ENCODE assay signal across 37 cellular contexts in genomic region chr19:50178320-50178719, GRCh38. TPM values are rescaled to one million over a fixed set of nuclear protein-coding genes. Genes with fewer than 3 reads are reported as not detected.
DNase-seq lines count a peak whose midpoint lies in the region; ATAC-seq, FAIRE-seq and TF ChIP-seq lines count a peak whose summit lies in the region.
"Had no signal": no experiment of that assay in that cellular context is flagged by ENCODE, and none has a peak within 500 bp of the region (broad histone marks: within the 10 kb centered on the region; RNA-seq: fewer than 3 reads in every experiment).

No MANE protein-coding gene starts in this region.

- DNase-seq in PC-9 (peak in 1 of 2 experiments; percentile 37), esophagus squamous epithelium (lab: John Stamatoyannopoulos, UW) (no peak), smooth muscle cell (lab: John Stamatoyannopoulos, UW; ENCODE audit: unreplicated experiment) (no peak), NCI-H1417 (lab: John Stamatoyannopoulos, UW) (no peak), frontal cortex (ENCODE audit: low spot score in 2 of 2) (no peak), NCI-H510A treated with DMSO at 0.1 percent for 48 hours (lab: John Stamatoyannopoulos, UW) (no peak)
- DNase-seq: activated CD8-positive, alpha-beta memory T cell treated with anti-CD3 and anti-CD28 coated beads, Interleukin-2, amount 10 ng/mL, durations not matched to agents 7 days and 5 days; activated gamma-delta T cell treated with Interleukin-2 at 50 U/mL for 16 hours; activated naive CD8-positive, alpha-beta T cell treated with anti-CD3 and anti-CD28 coated beads, Interleukin-2, amount 10 ng/mL, durations not matched to agents 7 days and 5 days; activated T-cell treated with anti-CD3 and anti-CD28 coated beads, Interleukin-2, amount 50 U/mL, for 48 hours; aorta; DMS153; effector CD8-positive, alpha-beta T cell; glutamatergic neuron; KBM-7; left ventricle myocardium inferior; mesenchymal stem cell; MG63; naive B cell; NCI-H2029 treated with DMSO at 0.1 percent for 48 hours; NCI-H526; nucleus accumbens; psoas muscle; sigmoid colon; stimulated activated CD4-positive, alpha-beta T cell treated with anti-CD3 and anti-CD28 coated beads, Interleukin-15, amount 100 ng/mL, for 24 hours; stimulated activated CD4-positive, alpha-beta T cell treated with anti-CD3 and anti-CD28 coated beads, Interleukin-4, amount 100 ng/mL, for 4 hours; trophoblast cell had no signal

- WGBS in esophagus squamous epithelium, 2 donors, result 53 to 67% methylated on average over 1 of the region's 1 CpG
- WGBS in smooth muscle cell (ENCODE audit: low lambda C conversion rate), result 85% methylated on average over 1 of the region's 1 CpG
- 63 to 100% methylated on average over 1 of the region's 1 CpG for WGBS in gastroesophageal sphincter (ENCODE audit: low coverage in 1 of 2), 2 donors

- H2AFZ ChIP-seq in PC-9 (peak overlapping the region; percentile 17; the same call in 1 of the 2 replicates), smooth muscle cell (ENCODE audit: low read depth) (no peak overlapping the region)

- H3K36me3 ChIP-seq in HEK293 (ENCODE audit: control insufficient read depth in 2 of 2, insufficient read depth in 1 of 2, low read length in 2 of 2) (no peaks in the 10 kb centered on the region), PC-9 (ENCODE audit: low read depth) (no peaks in the 10 kb centered on the region), esophagus squamous epithelium (no peaks in the 10 kb centered on the region), smooth muscle cell (ENCODE audit: low read depth) (no peaks in the 10 kb centered on the region), gastroesophageal sphincter (no peaks in the 10 kb centered on the region)
- H3K36me3 ChIP-seq: left ventricle myocardium inferior, MG63, sigmoid colon had no signal

- peaks cover 13% of the 10 kb centered on the region for H3K4me1 ChIP-seq in HEK293 (ENCODE audit: control insufficient read depth, insufficient read depth, low read length)
- peaks cover 39% of the 10 kb centered on the region for H3K4me1 ChIP-seq in PC-9 (replicated peaks; ENCODE audit: insufficient read depth)
- H3K4me1 ChIP-seq in esophagus squamous epithelium, result peaks cover 0 to 18% (median 0%) of the 10 kb centered on the region in 3 donors
- H3K4me1 ChIP-seq in smooth muscle cell (ENCODE audit: low read depth), result no peaks in the 10 kb centered on the region
- no peaks in the 10 kb centered on the region for H3K4me1 ChIP-seq in gastroesophageal sphincter
- H3K4me1 ChIP-seq: left ventricle myocardium inferior, psoas muscle, sigmoid colon had no signal

- H3K9ac ChIP-seq in smooth muscle cell (ENCODE audit: low read depth), result no peak overlapping the region

- H3F3A ChIP-seq in PC-9 (ENCODE audit: insufficient read depth, low read depth) (peaks cover 34% of the 10 kb centered on the region), smooth muscle cell (ENCODE audit: low read depth) (no peaks in the 10 kb centered on the region)

- intact Hi-C loops in PC-9 (cut with micrococcal nuclease; ENCODE audit: unreplicated experiment), result no loop called here
- intact Hi-C loops in esophagus squamous epithelium (cut with DNase I), result no loop called here

- no peak overlapping the region for H3K4me3 ChIP-seq in HEK293 (ENCODE audit: low read depth, low read length)
- H3K4me3 ChIP-seq in PC-9, result peak overlapping the region; percentile 45
- H3K4me3 ChIP-seq in esophagus squamous epithelium, result no peak overlapping the region
- no peak overlapping the region for H3K4me3 ChIP-seq in smooth muscle cell
- no peak overlapping the region for H3K4me3 ChIP-seq in gastroesophageal sphincter
- H3K4me3 ChIP-seq: left ventricle myocardium inferior, MG63, psoas muscle, sigmoid colon had no signal

- H3K4me2 ChIP-seq in PC-9 (peak overlapping the region; percentile 69), smooth muscle cell (no peak overlapping the region)

- no peaks in the 10 kb centered on the region for H3K27me3 ChIP-seq in PC-9 (ENCODE audit: insufficient read depth, low read depth)
- peaks cover 0 to 40% (median 1%) of the 10 kb centered on the region in 4 donors for H3K27me3 ChIP-seq in esophagus squamous epithelium
- no peaks in the 10 kb centered on the region for H3K27me3 ChIP-seq in smooth muscle cell (ENCODE audit: low read depth)
- H3K27me3 ChIP-seq in gastroesophageal sphincter, result peaks cover 72% of the 10 kb centered on the region

- no TSS peak for BruUV-seq in PC-9 (replicated peaks; lab: Mats Ljungman, UMichigan)

- no peaks in the 10 kb centered on the region for H3K9me3 ChIP-seq in HEK293 (ENCODE audit: control insufficient read depth, insufficient read depth, low read depth, low read length)
- no peaks in the 10 kb centered on the region for H3K9me3 ChIP-seq in PC-9 (ENCODE audit: insufficient read depth, low read depth)
- H3K9me3 ChIP-seq in esophagus squamous epithelium, result no peaks in the 10 kb centered on the region
- no peaks in the 10 kb centered on the region for H3K9me3 ChIP-seq in smooth muscle cell (replicated peaks; ENCODE audit: low read depth)
- peaks cover 0 to 10% (median 0%) of the 10 kb centered on the region in 3 donors for H3K9me3 ChIP-seq in gastroesophageal sphincter
- H3K9me3 ChIP-seq: left ventricle myocardium inferior, MG63, psoas muscle, sigmoid colon had no signal

- POLR2A ChIA-PET in HEK293 (lab: Yijun Ruan, JAX) (no interaction called here), PC-9 (lab: Charles Lee; ENCODE audit: unreplicated experiment) (interaction anchor here (0.6 to 0.9 kb wide), 2 partner anchors 17 to 37 kb away, joined by 3 to 9 read pairs; no protein-coding TSS in a partner anchor)

- TF ChIP-seq POLR2A in esophagus squamous epithelium (IDR thresholded peaks at IDR 0.05) (no peak), gastroesophageal sphincter (IDR thresholded peaks at IDR 0.05) (no peak)

- CTCF ChIA-PET in HEK293 (lab: Yijun Ruan, JAX), result interaction anchor here (1.6 kb wide), 1 partner anchor 11 kb away, joined by 5 read pairs; no protein-coding TSS in a partner anchor
- CTCF ChIA-PET in PC-9 (lab: Charles Lee), result interaction anchor here (0.6 to 0.7 kb wide), 2 partner anchors 37 to 150 kb away, joined by 3 to 12 read pairs; no protein-coding TSS in a partner anchor

- no peak for FAIRE-seq in frontal cortex (lab: Jason Lieb, UNC)
- FAIRE-seq: bronchial epithelial cell, islet of Langerhans, RCC 7860 had no signal

- ATAC-seq in gastroesophageal sphincter, result no peak
- ATAC-seq: activated CD8-positive, alpha-beta memory T cell treated with anti-CD3 and anti-CD28 coated beads, Interleukin-2, amount 10 ng/mL, durations not matched to agents 7 days and 5 days; HCT116; psoas muscle; WTC11 had no signal

- no peak for TF ChIP-seq CTCF in HEK293 (tag by site-specific recombination; IDR thresholded peaks at IDR 0.05)
- TF ChIP-seq CTCF in PC-9 (conservative IDR thresholded peaks at IDR 0.05), result no peak
- no peak for TF ChIP-seq CTCF in esophagus squamous epithelium (IDR thresholded peaks at IDR 0.05)
- TF ChIP-seq CTCF in smooth muscle cell (IDR thresholded peaks at IDR 0.05; ENCODE audit: borderline replicate concordance, insufficient read depth, poor library complexity, severe bottlenecking), result no peak
- TF ChIP-seq CTCF in gastroesophageal sphincter (IDR thresholded peaks at IDR 0.05), result no peak

- no peak for TF ChIP-seq EP300 in gastroesophageal sphincter (IDR thresholded peaks at IDR 0.05)

- H4K20me1 ChIP-seq in PC-9 (ENCODE audit: insufficient read depth) (no peaks in the 10 kb centered on the region), smooth muscle cell (ENCODE audit: low read depth) (no peaks in the 10 kb centered on the region)

- H3K27ac ChIP-seq in HEK293 (ENCODE audit: extremely low read depth, low read depth, low read length), result peak overlapping the region; percentile 38; the same call in 1 of the 2 replicates
- peak overlapping the region; percentile 94 for H3K27ac ChIP-seq in PC-9
- peak overlapping the region; percentile 62 to 86 (median 74) for H3K27ac ChIP-seq in esophagus squamous epithelium
- peak overlapping the region; percentile 48 for H3K27ac ChIP-seq in smooth muscle cell (ENCODE audit: low read depth)
- H3K27ac ChIP-seq in gastroesophageal sphincter, result no peak overlapping the region
- H3K27ac ChIP-seq: left ventricle myocardium inferior, psoas muscle, sigmoid colon had no signal

- H3K79me2 ChIP-seq in PC-9 (ENCODE audit: low read depth) (no peaks in the 10 kb centered on the region), smooth muscle cell (ENCODE audit: low read depth) (no peaks in the 10 kb centered on the region)

- no peaks in the 10 kb centered on the region for H3K9me2 ChIP-seq in PC-9 (ENCODE audit: insufficient read depth)

TF ChIP-seq in HEK293, 187 proteins besides CTCF, POLR2A, EP300 and RAD21:
- peak; percentile 20; the same call in 1 of the 2 replicates for TF ChIP-seq ZNF335 (tag by site-specific recombination; conservative IDR thresholded peaks at IDR 0.05)
- TF ChIP-seq KLF16 (tag by site-specific recombination; IDR thresholded peaks at IDR 0.05), result peak; percentile 82
- no peak for TF ChIP-seq ZFP3 (tag by site-specific recombination; IDR thresholded peaks at IDR 0.05; ENCODE audit: low read depth)
- TF ChIP-seq SP3 (tag by site-specific recombination; IDR thresholded peaks at IDR 0.05), result peak; percentile 40; the same call in 1 of the 2 replicates
- peak; percentile 63; the same call in 1 of the 2 replicates for TF ChIP-seq KLF8 (tag by site-specific recombination; IDR thresholded peaks at IDR 0.05)
- no peak for TF ChIP-seq ZNF274 (IDR thresholded peaks at IDR 0.05; ENCODE audit: low read length)
- no peak for TF ChIP-seq ZNF274 (tag by site-specific recombination; IDR thresholded peaks at IDR 0.05; ENCODE audit: borderline replicate concordance)
- peak; percentile 95 for TF ChIP-seq KLF7 (tag by site-specific recombination; IDR thresholded peaks at IDR 0.05; ENCODE audit: borderline replicate concordance)
- 0 out of 2 replicates have a peak, but pooled peaks have one; percentile 15 for TF ChIP-seq SCRT2 (tag by site-specific recombination; IDR thresholded peaks at IDR 0.05)
- no peak for TF ChIP-seq ZNF354C (tag by site-specific recombination; IDR thresholded peaks at IDR 0.05; ENCODE audit: borderline replicate concordance, low read depth)
- 0 out of 2 replicates have a peak, but pooled peaks have one; percentile 47 for TF ChIP-seq KLF9 (tag by site-specific recombination; IDR thresholded peaks at IDR 0.05; ENCODE audit: low read depth)

RNA-seq across cellular contexts. Expression of gene IZUMO2, which starts 15.2 kb away (rescaled TPM):
- total RNA-seq in PC-9 (2021) (not detected in 2 replicates), esophagus squamous epithelium (not detected), smooth muscle cell (not detected in 2 replicates), gastroesophageal sphincter (not detected), frontal cortex (not detected)
- not detected in 2 replicates for polyA plus RNA-seq in smooth muscle cell
- total RNA-seq: activated CD8-positive, alpha-beta memory T cell treated with anti-CD3 and anti-CD28 coated beads, Interleukin-2, amount 10 ng/mL, durations not matched to agents 7 days and 5 days; activated naive CD8-positive, alpha-beta T cell treated with anti-CD3 and anti-CD28 coated beads, Interleukin-2, amount 10 ng/mL, durations not matched to agents 7 days and 5 days; aorta; bronchial epithelial cell; HT1080; left ventricle myocardium inferior; psoas muscle; sigmoid colon had no signal
- polyA plus RNA-seq: AG04450, aorta, BJ, psoas muscle, sigmoid colon had no signal

RNA-seq across cellular contexts. Expression of gene MYH14, which starts 25.1 kb away (rescaled TPM):
- total RNA-seq in PC-9 (2021) (115 and 169 TPM in 2 replicates), esophagus squamous epithelium (100 to 1,000 TPM in 1 of 4 donors, 10 to 100 TPM in 3; 31.1 to 141 (median 39.0) TPM), smooth muscle cell (30.6 and 44.9 TPM in 2 replicates), gastroesophageal sphincter (1 to 10 TPM; 3.5 to 10.0 (median 6.1) TPM), frontal cortex (0.82 TPM)
- 7.5 and 27.6 TPM in 2 replicates for polyA plus RNA-seq in smooth muscle cell
- total RNA-seq: activated CD8-positive, alpha-beta memory T cell treated with anti-CD3 and anti-CD28 coated beads, Interleukin-2, amount 10 ng/mL, durations not matched to agents 7 days and 5 days; activated naive CD8-positive, alpha-beta T cell treated with anti-CD3 and anti-CD28 coated beads, Interleukin-2, amount 10 ng/mL, durations not matched to agents 7 days and 5 days; HT1080 had no signal
- polyA plus RNA-seq: AG04450, BJ had no signal

Comparison
In these comparisons a context has a peak if more than half of its experiments do, and no peak if none do; other contexts are left out.
1. H3K27ac ChIP-seq: peak in HEK293 (single experiment), PC-9 (single experiment), esophagus squamous epithelium (4 of 4) and smooth muscle cell (single experiment); none in gastroesophageal sphincter (0 of 4).